In the genomic region with DNA sequence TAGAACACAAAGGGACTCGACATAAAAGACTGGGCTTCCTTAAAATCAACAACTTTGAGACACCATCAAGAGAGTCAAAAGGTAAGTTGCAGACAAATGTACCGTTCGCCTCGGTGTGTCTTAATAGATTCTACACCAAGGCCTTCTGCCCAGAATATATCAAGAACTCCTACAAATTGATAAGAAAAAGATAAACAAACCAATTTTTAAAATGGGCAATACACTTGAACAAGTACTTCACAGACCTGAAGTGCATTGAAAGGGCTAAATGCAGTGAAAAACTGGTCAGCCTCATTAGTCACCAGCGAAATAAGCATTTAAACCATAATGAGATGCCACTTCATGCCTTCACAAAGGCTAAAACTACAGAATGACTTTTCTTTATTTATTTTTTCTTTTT, we compare ENCODE assay signal across 30 cellular contexts.
"Had no signal": no experiment of that assay in that cellular context is flagged by ENCODE, and none has a peak within 500 bp of the region (broad histone marks: within the 10 kb centered on the region; RNA-seq: fewer than 3 reads in every experiment).

No MANE protein-coding gene starts in this region.

- H3K27me3 ChIP-seq: adrenal gland, ascending aorta, body of pancreas, brain microvascular endothelial cell, breast epithelium, cardiac muscle cell had no signal

- H3K9me3 ChIP-seq: adrenal gland, ascending aorta, body of pancreas, breast epithelium had no signal

- H3K27ac ChIP-seq: adrenal gland, ascending aorta, body of pancreas, brain microvascular endothelial cell, breast epithelium, cardiac muscle cell had no signal

- H3K4me3 ChIP-seq: adrenal gland, ascending aorta, body of pancreas, breast epithelium, cardiac muscle cell had no signal

- H3K36me3 ChIP-seq: adrenal gland, ascending aorta, brain microvascular endothelial cell, breast epithelium, cardiac muscle cell had no signal

- DNase-seq: activated effector memory CD4-positive, alpha-beta T cell treated with anti-CD3 and anti-CD28 coated beads, Interleukin-2, amount 50 U/mL, for 16 hours; activated effector memory CD4-positive, alpha-beta T cell treated with Interleukin-2 at 50 U/mL for 16 hours; activated gamma-delta T cell; activated gamma-delta T cell treated with Interleukin-2 at 50 U/mL for 16 hours; activated naive CD4-positive, alpha-beta T cell; activated naive CD4-positive, alpha-beta T cell treated with anti-CD3 and anti-CD28 coated beads for 36 hours; activated naive CD4-positive, alpha-beta T cell treated with anti-CD3 and anti-CD28 coated beads, Interleukin-2, amount 10 ng/mL, durations not matched to agents 7 days and 5 days; activated naive CD4-positive, alpha-beta T cell treated with anti-CD3 and anti-CD28 coated beads, Interleukin-2, amount 50 U/mL, for 16 hours; activated naive CD4-positive, alpha-beta T cell treated with Interleukin-2 at 50 U/mL for 16 hours; activated naive CD8-positive, alpha-beta T cell treated with anti-CD3 and anti-CD28 coated beads for 36 hours; activated naive CD8-positive, alpha-beta T cell treated with anti-CD3 and anti-CD28 coated beads, Interleukin-2, amount 10 ng/mL, durations not matched to agents 7 days and 5 days; activated naive CD8-positive, alpha-beta T cell treated with anti-CD3 and anti-CD28 coated beads, Interleukin-2, amount 50 U/mL, for 24 hours; activated T-cell treated with anti-CD3 and anti-CD28 coated beads, Interleukin-2, amount 50 U/mL, for 1 hour; activated T-cell treated with anti-CD3 and anti-CD28 coated beads, Interleukin-2, amount 50 U/mL, for 24 hours; activated T-cell treated with anti-CD3 and anti-CD28 coated beads, Interleukin-2, amount 50 U/mL, for 4 hours; activated T-cell treated with anti-CD3 and anti-CD28 coated beads, Interleukin-2, amount 50 U/mL, for 48 hours; activated T-cell treated with anti-CD3 and anti-CD28 coated beads, Interleukin-2, amount 50 U/mL, for 72 hours; adrenal gland; amniotic stem cell; amygdala; anterior cingulate cortex; aorta; body of pancreas; brain microvascular endothelial cell; caudate nucleus; central memory CD4-positive, alpha-beta T cell; cerebellar nuclear complex had no signal

- H3K4me1 ChIP-seq: ascending aorta, breast epithelium had no signal
